31 cellular contexts compared by ENCODE assay signal in genomic region chr5:177089825-177090641, GRCh38. TPM values are rescaled to one million over a fixed set of nuclear protein-coding genes. Genes with fewer than 3 reads are reported as not detected.
DNase-seq lines count a peak whose midpoint lies in the region; FAIRE-seq and TF ChIP-seq lines count a peak whose summit lies in the region.
"Had no signal": no experiment of that assay in that cellular context is flagged by ENCODE, and none has a peak within 500 bp of the region (broad histone marks: within the 10 kb centered on the region; RNA-seq: fewer than 3 reads in every experiment).

No MANE protein-coding gene starts in this region.

- H3K9me3 Mint-ChIP-seq in glutamatergic neuron (ENCODE audit: unreplicated experiment), result peaks cover 3% of the 10 kb centered on the region
- H3K9me3 Mint-ChIP-seq in neural progenitor cell, result no peaks in the 10 kb centered on the region
- H3K9me3 Mint-ChIP-seq: activated naive CD8-positive, alpha-beta T cell treated with anti-CD3 and anti-CD28 coated beads, Interleukin-2, amount 10 ng/mL, durations not matched to agents 7 days and 5 days; CD8-positive, alpha-beta T cell; central memory CD8-positive, alpha-beta T cell; natural killer cell treated with Interleukin-12 subunit alpha and Interleukin-12 subunit beta and Interleukin-15 and Interleukin-18, amount 100 ng/mL, for 72 hours; stimulated activated naive B cell treated with anti-CD40 and anti-IgM and Interleukin-4, amounts not matched to agents 10 μg/mL and 1 μg/mL and 100 μg/mL, for 72 hours had no signal

- H3K79me2 ChIP-seq in neural progenitor cell (ENCODE audit: low read depth), result no peaks in the 10 kb centered on the region
- H3K79me2 ChIP-seq: parathyroid adenoma had no signal

- H3K4me1 Mint-ChIP-seq in glutamatergic neuron (ENCODE audit: low read depth, unreplicated experiment) (peaks cover 14% of the 10 kb centered on the region), neural progenitor cell (peaks cover 30% of the 10 kb centered on the region)

- peaks cover 57% of the 10 kb centered on the region for H3K27me3 ChIP-seq in left ventricle myocardium inferior (ENCODE audit: low read depth)
- H3K27me3 ChIP-seq in neural progenitor cell, result peaks cover 8% of the 10 kb centered on the region
- no peaks in the 10 kb centered on the region for H3K27me3 ChIP-seq in vagina
- H3K27me3 ChIP-seq: right atrium auricular region, uterus had no signal

- no peak for TF ChIP-seq POLR2A in vagina (IDR thresholded peaks at IDR 0.05)

- DNase-seq in left ventricle myocardium inferior (no peak), cardiac septum (ENCODE audit: low spot score) (no peak), glutamatergic neuron (no peak), neural progenitor cell (ENCODE audit: low spot score) (no peak), vagina (ENCODE audit: extremely low spot score in 2 of 2) (no peak), GM19239 (ENCODE audit: insufficient read length, low spot score) (no peak), foreskin melanocyte (no peak)
- no peak for DNase-seq in activated CD8-positive, alpha-beta memory T cell treated with anti-CD3 and anti-CD28 coated beads for 24 hours
- DNase-seq: activated CD8-positive, alpha-beta T cell treated with anti-CD3 and anti-CD28 coated beads, Interleukin-2, amount 10 ng/mL, durations not matched to agents 7 days and 5 days; activated gamma-delta T cell; activated naive CD8-positive, alpha-beta T cell treated with anti-CD3 and anti-CD28 coated beads, Interleukin-2, amount 10 ng/mL, durations not matched to agents 7 days and 5 days; activated T-cell treated with anti-CD3 and anti-CD28 coated beads for 4 hours; CD8-positive, alpha-beta T cell; dorsolateral prefrontal cortex; KBM-7; NCI-H1105; NCI-H187 treated with DMSO at 0.1 percent for 48 hours; NCI-H526 treated with DMSO at 0.1 percent for 48 hours; PC-9; SHP77 treated with DMSO at 0.1 percent for 48 hours; stimulated activated CD4-positive, alpha-beta T cell treated with anti-CD3 and anti-CD28 coated beads, Interleukin-4, amount 100 ng/mL, for 4 hours; stimulated activated naive B cell treated with anti-CD40 and anti-IgM and Interleukin-4, amounts not matched to agents 10 μg/mL and 1 μg/mL and 100 μg/mL, for 72 hours had no signal

- no peaks in the 10 kb centered on the region for H3K36me3 ChIP-seq in left ventricle myocardium inferior
- no peaks in the 10 kb centered on the region for H3K36me3 ChIP-seq in neural progenitor cell
- no peaks in the 10 kb centered on the region for H3K36me3 ChIP-seq in vagina
- H3K36me3 ChIP-seq: HAP-1, right atrium auricular region, suprapubic skin, uterus had no signal

- intact Hi-C loops in left ventricle myocardium inferior (cut with micrococcal nuclease), result no loop called here
- intact Hi-C loops in cardiac septum (cut with DNase I), result no loop called here
- intact Hi-C loops in vagina (cut with DNase I), result no loop called here

- H3F3A ChIP-seq in neural progenitor cell (ENCODE audit: low read depth), result peaks cover 18% of the 10 kb centered on the region

- no peak for TF ChIP-seq CTCF in left ventricle myocardium inferior (IDR thresholded peaks at IDR 0.05; ENCODE audit: borderline replicate concordance)
- no peak for TF ChIP-seq CTCF in glutamatergic neuron (IDR thresholded peaks at IDR 0.05; ENCODE audit: partially characterized antibody, unreplicated experiment)
- TF ChIP-seq CTCF in neural progenitor cell (IDR thresholded peaks at IDR 0.05), result no peak
- TF ChIP-seq CTCF in vagina (IDR thresholded peaks at IDR 0.05), result no peak

- H3K9ac ChIP-seq in neural progenitor cell, result no peak overlapping the region
- H3K9ac ChIP-seq: parathyroid adenoma had no signal

- peaks cover 43% of the 10 kb centered on the region for H3K4me1 ChIP-seq in left ventricle myocardium inferior
- H3K4me1 ChIP-seq in neural progenitor cell, result peaks cover 16% of the 10 kb centered on the region
- H3K4me1 ChIP-seq in vagina, result peaks cover 51% of the 10 kb centered on the region
- H3K4me1 ChIP-seq: parathyroid adenoma had no signal

- H3K4me3 Mint-ChIP-seq in glutamatergic neuron (ENCODE audit: unreplicated experiment) (no peak overlapping the region), neural progenitor cell (no peak overlapping the region)
- H3K4me3 Mint-ChIP-seq: activated CD8-positive, alpha-beta T cell treated with anti-CD3 and anti-CD28 coated beads, Interleukin-2, amount 10 ng/mL, durations not matched to agents 7 days and 5 days; activated naive CD8-positive, alpha-beta T cell treated with anti-CD3 and anti-CD28 coated beads, Interleukin-2, amount 10 ng/mL, durations not matched to agents 7 days and 5 days; CD8-positive, alpha-beta T cell; central memory CD8-positive, alpha-beta T cell; natural killer cell treated with Interleukin-12 subunit alpha and Interleukin-12 subunit beta and Interleukin-15 and Interleukin-18, amount 100 ng/mL, for 72 hours; stimulated activated naive B cell treated with anti-CD40 and anti-IgM and Interleukin-4, amounts not matched to agents 10 μg/mL and 1 μg/mL and 100 μg/mL, for 72 hours had no signal

- H3K27me3 Mint-ChIP-seq in glutamatergic neuron (ENCODE audit: unreplicated experiment) (peaks cover 16% of the 10 kb centered on the region), neural progenitor cell (ENCODE audit: insufficient read depth, low read depth) (peaks cover 19% of the 10 kb centered on the region)

- H3K27ac Mint-ChIP-seq in glutamatergic neuron (ENCODE audit: unreplicated experiment) (peak overlapping the region; percentile 12), neural progenitor cell (peak overlapping the region; percentile 63)
- H3K27ac Mint-ChIP-seq: activated CD8-positive, alpha-beta T cell treated with anti-CD3 and anti-CD28 coated beads, Interleukin-2, amount 10 ng/mL, durations not matched to agents 7 days and 5 days; activated naive CD8-positive, alpha-beta T cell treated with anti-CD3 and anti-CD28 coated beads, Interleukin-2, amount 10 ng/mL, durations not matched to agents 7 days and 5 days; CD8-positive, alpha-beta T cell; natural killer cell treated with Interleukin-12 subunit alpha and Interleukin-12 subunit beta and Interleukin-15 and Interleukin-18, amount 100 ng/mL, for 72 hours; stimulated activated naive B cell treated with anti-CD40 and anti-IgM and Interleukin-4, amounts not matched to agents 10 μg/mL and 1 μg/mL and 100 μg/mL, for 72 hours had no signal

- H3K9me3 ChIP-seq in left ventricle myocardium inferior (replicated peaks) (no peaks in the 10 kb centered on the region), neural progenitor cell (ENCODE audit: low read depth) (no peaks in the 10 kb centered on the region), vagina (no peaks in the 10 kb centered on the region)
- H3K9me3 ChIP-seq: HAP-1, right atrium auricular region, suprapubic skin, uterus had no signal

- H3K4me3 ChIP-seq in left ventricle myocardium inferior, result no peak overlapping the region
- no peak overlapping the region for H3K4me3 ChIP-seq in neural progenitor cell
- H3K4me3 ChIP-seq in vagina, result no peak overlapping the region
- H3K4me3 ChIP-seq: dorsolateral prefrontal cortex, HAP-1, PC-9, right atrium auricular region, suprapubic skin, uterus had no signal

- H3K27ac ChIP-seq in left ventricle myocardium inferior (replicated peaks) (peak overlapping the region; percentile 52), neural progenitor cell (no peak overlapping the region), vagina (peak overlapping the region; percentile 33)
- H3K27ac ChIP-seq: 22Rv1, dorsolateral prefrontal cortex, parathyroid adenoma, PC-9, right atrium auricular region, suprapubic skin had no signal

- no peak overlapping the region for H2AFZ ChIP-seq in neural progenitor cell (replicated peaks)
- H2AFZ ChIP-seq: parathyroid adenoma, PC-9 had no signal

- FAIRE-seq in GM19239 (lab: Jason Lieb, UNC), result no peak
- FAIRE-seq: astrocyte had no signal

- H3K4me2 ChIP-seq in neural progenitor cell, result no peak overlapping the region
- H3K4me2 ChIP-seq: PC-9 had no signal

- peaks cover 4% of the 10 kb centered on the region for H3K36me3 Mint-ChIP-seq in glutamatergic neuron (ENCODE audit: unreplicated experiment)
- H3K36me3 Mint-ChIP-seq in neural progenitor cell, result no peaks in the 10 kb centered on the region
- H3K36me3 Mint-ChIP-seq: CD8-positive, alpha-beta T cell; natural killer cell treated with Interleukin-12 subunit alpha and Interleukin-12 subunit beta and Interleukin-15 and Interleukin-18, amount 100 ng/mL, for 72 hours; stimulated activated naive B cell treated with anti-CD40 and anti-IgM and Interleukin-4, amounts not matched to agents 10 μg/mL and 1 μg/mL and 100 μg/mL, for 72 hours had no signal

- no peaks in the 10 kb centered on the region for H4K20me1 ChIP-seq in neural progenitor cell (ENCODE audit: low read depth)

RNA-seq across cellular contexts. Expression of gene FGFR4, which starts 3.3 kb away (rescaled TPM):
- total RNA-seq in left ventricle myocardium inferior, result 0.93 TPM
- total RNA-seq in cardiac septum, result 0.40 TPM
- total RNA-seq in glutamatergic neuron (ENCODE audit: unreplicated experiment), result 5.2 TPM
- total RNA-seq in neural progenitor cell (ENCODE audit: low replicate concordance), result 8.2 and 41.3 TPM in 2 replicates
- total RNA-seq in vagina, result 12.0 TPM

RNA-seq across cellular contexts. Expression of gene NSD1, which starts 43.5 kb away (rescaled TPM):
- 40.8 TPM for total RNA-seq in left ventricle myocardium inferior
- total RNA-seq in cardiac septum, result 53.9 TPM
- total RNA-seq in glutamatergic neuron (ENCODE audit: unreplicated experiment), result 151 TPM
- total RNA-seq in neural progenitor cell (ENCODE audit: low replicate concordance), result 61.3 and 114 TPM in 2 replicates
- total RNA-seq in vagina, result 45.4 TPM
